Comparison of ENCODE assay signal across 30 cellular contexts in the genomic region with DNA sequence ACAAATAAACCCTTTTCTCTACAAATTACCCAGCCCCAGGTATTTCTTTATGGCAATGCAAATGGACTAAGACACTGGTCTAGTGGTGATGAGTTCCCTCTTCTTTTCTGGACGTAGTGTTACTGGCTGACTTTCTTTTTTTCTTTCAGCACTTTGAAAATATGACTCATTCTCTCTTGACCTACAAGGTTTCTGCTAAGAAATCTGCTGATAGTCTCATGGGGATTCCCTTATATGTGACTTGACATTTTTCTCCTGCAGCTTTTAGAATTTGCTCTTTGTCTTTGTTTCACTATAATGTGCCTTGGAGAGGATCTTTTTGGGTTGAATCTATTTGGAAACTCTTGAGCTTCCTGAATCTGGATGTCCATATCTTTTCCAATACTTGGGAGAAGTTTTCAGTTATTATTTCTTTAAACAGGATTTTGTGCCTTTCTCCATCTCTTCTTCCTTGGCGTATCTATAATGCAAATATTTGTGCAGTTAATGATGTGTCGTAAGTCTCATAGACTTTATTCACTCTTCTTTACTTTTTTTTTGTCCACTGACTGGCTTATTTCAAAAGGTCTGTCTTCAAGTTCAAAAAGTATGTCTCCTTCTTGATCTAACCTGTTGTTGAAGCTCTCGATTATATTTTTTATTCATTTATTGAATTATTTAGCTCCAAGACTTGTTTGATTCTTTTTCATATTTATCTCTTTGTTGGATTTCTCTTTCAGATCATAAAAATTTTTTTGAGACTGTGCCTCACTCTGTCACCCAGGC. TPM values are rescaled to one million over a fixed set of nuclear protein-coding genes. Genes with fewer than 3 reads are reported as not detected.
"Had no signal": no experiment of that assay in that cellular context is flagged by ENCODE, and none has a peak within 500 bp of the region (broad histone marks: within the 10 kb centered on the region; RNA-seq: fewer than 3 reads in every experiment).

No MANE protein-coding gene starts in this region.

- H3K27ac ChIP-seq: esophagus muscularis mucosa, gastrocnemius medialis, pancreas, psoas muscle, stomach, thyroid gland, upper lobe of left lung, vagina, VCaP had no signal

- H3K4me2 ChIP-seq: smooth muscle cell had no signal

- H3K27me3 ChIP-seq: esophagus muscularis mucosa, gastrocnemius medialis, pancreas, stomach, thyroid gland, upper lobe of left lung, vagina had no signal

- H3K36me3 ChIP-seq: esophagus muscularis mucosa, gastrocnemius medialis, pancreas, stomach, thyroid gland, upper lobe of left lung, vagina had no signal

- H3K4me1 Mint-ChIP-seq: activated naive CD8-positive, alpha-beta T cell treated with anti-CD3 and anti-CD28 coated beads for 36 hours; stimulated activated naive B cell treated with anti-CD40 and anti-IgM and Interleukin-4, amounts not matched to agents 10 μg/mL and 1 μg/mL and 100 μg/mL, for 72 hours had no signal

- ATAC-seq: gastrocnemius medialis; left cardiac atrium; left ventricle myocardium superior; naive thymus-derived CD4-positive, alpha-beta T cell; pancreas; psoas muscle; stimulated activated naive B cell treated with anti-CD40 and anti-IgM and Interleukin-4, amounts not matched to agents 10 μg/mL and 1 μg/mL and 100 μg/mL, for 72 hours had no signal

- DNase-seq: activated CD4-positive, alpha-beta T cell treated with anti-CD3 and anti-CD28 coated beads for 4 hours; activated CD4-positive, alpha-beta T cell treated with anti-CD3 and anti-CD28 coated beads, Interleukin-2, amount 50 U/mL, for 48 hours; activated CD8-positive, alpha-beta memory T cell treated with anti-CD3 and anti-CD28 coated beads for 24 hours; activated effector memory CD4-positive, alpha-beta T cell treated with anti-CD3 and anti-CD28 coated beads, Interleukin-2, amount 50 U/mL, for 16 hours; activated naive CD4-positive, alpha-beta T cell treated with anti-CD3 and anti-CD28 coated beads for 36 hours; activated naive CD8-positive, alpha-beta T cell treated with anti-CD3 and anti-CD28 coated beads for 36 hours; amniotic stem cell; caudate nucleus; gastrocnemius medialis; hippocampal formation; left cardiac atrium; left ventricle myocardium superior; mammary epithelial cell; midbrain; naive thymus-derived CD4-positive, alpha-beta T cell; nucleus accumbens; pancreas; psoas muscle; stimulated activated CD4-positive, alpha-beta T cell treated with anti-CD3 and anti-CD28 coated beads, Interleukin-1b, Interleukin-23, amount 100 ng/mL, for 48 hours; stimulated activated naive B cell treated with anti-CD40 and anti-IgM and Interleukin-4, amounts not matched to agents 10 μg/mL and 1 μg/mL and 100 μg/mL, for 72 hours; stomach; thyroid gland; upper lobe of left lung had no signal

- FAIRE-seq: keratinocyte, pancreas had no signal

- H3K27ac Mint-ChIP-seq: activated naive CD4-positive, alpha-beta T cell treated with anti-CD3 and anti-CD28 coated beads for 36 hours; activated naive CD8-positive, alpha-beta T cell treated with anti-CD3 and anti-CD28 coated beads for 36 hours; activated T-helper 1 cell treated with anti-CD3 and anti-CD28 coated beads, Interleukin-12 subunit alpha, Interleukin-12 subunit beta, Interleukin-2, Interleukin-4 antibody, amounts not matched to agents 30 ng/mL and 10 ng/mL and 1 ng/mL, durations not matched to agents 14 hours and 24 hours and 36 hours; naive thymus-derived CD4-positive, alpha-beta T cell; stimulated activated naive B cell treated with anti-CD40 and anti-IgM and Interleukin-4, amounts not matched to agents 10 μg/mL and 1 μg/mL and 100 μg/mL, for 72 hours had no signal

- H3K9me3 ChIP-seq: thyroid gland had no signal

- H3K27me3 Mint-ChIP-seq: activated naive CD8-positive, alpha-beta T cell treated with anti-CD3 and anti-CD28 coated beads for 36 hours; stimulated activated naive B cell treated with anti-CD40 and anti-IgM and Interleukin-4, amounts not matched to agents 10 μg/mL and 1 μg/mL and 100 μg/mL, for 72 hours had no signal

- H3K4me1 ChIP-seq: esophagus muscularis mucosa, gastrocnemius medialis, pancreas, psoas muscle, stomach, thyroid gland, upper lobe of left lung, vagina had no signal

- H3K4me3 ChIP-seq: esophagus muscularis mucosa, gastrocnemius medialis, pancreas, psoas muscle, smooth muscle cell, stomach, thyroid gland, upper lobe of left lung, vagina had no signal

- H3K4me3 Mint-ChIP-seq: activated naive CD4-positive, alpha-beta T cell treated with anti-CD3 and anti-CD28 coated beads for 36 hours; activated naive CD8-positive, alpha-beta T cell treated with anti-CD3 and anti-CD28 coated beads for 36 hours; activated T-helper 1 cell treated with anti-CD3 and anti-CD28 coated beads, Interleukin-12 subunit alpha, Interleukin-12 subunit beta, Interleukin-2, Interleukin-4 antibody, amounts not matched to agents 30 ng/mL and 10 ng/mL and 1 ng/mL, durations not matched to agents 14 hours and 24 hours and 36 hours; naive thymus-derived CD4-positive, alpha-beta T cell; stimulated activated naive B cell treated with anti-CD40 and anti-IgM and Interleukin-4, amounts not matched to agents 10 μg/mL and 1 μg/mL and 100 μg/mL, for 72 hours had no signal

RNA-seq across cellular contexts. Expression of a gene that starts 42.2 kb away (rescaled TPM):
- total RNA-seq: T-helper 1 cell treated with Interleukin-12 subunit alpha and Interleukin-12 subunit beta and Interleukin-4 antibody, amounts not matched to agents 30 ng/mL and 1 ng/mL, for 36 hours had no signal
